ENCODE assay signal across 11 cellular contexts in the genomic region with DNA sequence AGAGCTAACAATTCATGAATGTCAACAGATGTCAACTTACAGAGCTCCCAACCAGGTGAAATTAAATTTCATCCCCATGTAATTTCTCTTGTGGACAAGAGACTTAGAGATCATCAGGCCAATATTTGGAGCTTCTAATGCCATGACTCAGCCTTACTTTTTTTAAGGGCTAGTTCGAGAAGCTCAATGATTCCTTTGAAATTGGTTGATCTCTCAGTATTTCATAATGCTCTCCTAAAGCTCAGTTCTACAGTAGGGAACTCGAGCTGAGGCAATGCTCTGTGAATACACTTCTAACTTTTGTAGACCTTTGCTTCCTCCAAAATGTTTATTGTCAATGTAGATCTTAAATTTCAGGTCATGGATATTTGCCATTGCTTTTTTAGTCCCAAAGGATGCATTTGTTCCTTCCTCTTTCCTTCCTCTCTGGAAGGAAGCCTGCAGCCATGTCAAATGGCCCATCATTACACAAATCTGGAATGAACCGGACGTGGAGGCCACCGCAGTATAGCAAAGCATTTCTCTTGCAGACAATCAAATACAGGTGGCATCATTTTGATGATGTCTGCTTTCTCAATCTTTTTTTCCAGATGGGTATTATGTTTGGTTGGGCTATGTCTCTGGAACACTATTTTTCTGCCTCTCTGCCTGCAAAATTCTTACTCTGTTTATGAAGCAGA. TPM values are rescaled to one million over a fixed set of nuclear protein-coding genes. Genes with fewer than 3 reads are reported as not detected.
DNase-seq lines count a peak whose midpoint lies in the region; ATAC-seq and TF ChIP-seq lines count a peak whose summit lies in the region.
"Had no signal": no experiment of that assay in that cellular context is flagged by ENCODE, and none has a peak within 500 bp of the region (broad histone marks: within the 10 kb centered on the region; RNA-seq: fewer than 3 reads in every experiment).

No MANE protein-coding gene starts in this region.

- H3K9me3 ChIP-seq in effector memory CD4-positive, alpha-beta T cell (ENCODE audit: control insufficient read depth, low read length), result no peaks in the 10 kb centered on the region
- H3K9me3 ChIP-seq in stomach, result no peaks in the 10 kb centered on the region

- peaks cover 5% of the 10 kb centered on the region for H3K36me3 ChIP-seq in effector memory CD4-positive, alpha-beta T cell (ENCODE audit: control insufficient read depth, insufficient read depth, low read length)
- H3K36me3 ChIP-seq in stomach, result peaks cover 0 to 38% (median 15%) of the 10 kb centered on the region in 4 donors

- H3K36me3 Mint-ChIP-seq in activated T-cell treated with anti-CD3 and anti-CD28 coated beads, Interleukin-2, amount 50 U/mL, for 24 hours (ENCODE audit: low read depth), result peaks cover 36% of the 10 kb centered on the region
- H3K36me3 Mint-ChIP-seq: WTC11 had no signal

- no peak for DNase-seq in activated T-cell treated with anti-CD3 and anti-CD28 coated beads, Interleukin-2, amount 50 U/mL, for 24 hours
- DNase-seq in activated T-cell treated with anti-CD3 and anti-CD28 coated beads, Interleukin-2, amount 50 U/mL, for 48 hours, result no peak
- DNase-seq in NAMALWA (ENCODE audit: low spot score) (peak; percentile 27), stomach (no peak), SHP77 (lab: John Stamatoyannopoulos, UW) (no peak)
- no peak for DNase-seq in effector memory CD4-positive, alpha-beta T cell
- DNase-seq: GF-D8, right cardiac atrium had no signal

- no peak for TF ChIP-seq POLR2A in stomach (IDR thresholded peaks at IDR 0.05)

- peak overlapping the region; percentile 90 for H3K27ac ChIP-seq in effector memory CD4-positive, alpha-beta T cell (ENCODE audit: insufficient read depth, low read length, poor library complexity, severe bottlenecking)
- H3K27ac ChIP-seq in stomach, result peak overlapping the region in 4 of 5 donors; percentile 60 to 82 (median 74)

- no peaks in the 10 kb centered on the region for H3K27me3 ChIP-seq in effector memory CD4-positive, alpha-beta T cell (replicated peaks; ENCODE audit: control insufficient read depth, insufficient read depth, low read length, poor library complexity, severe bottlenecking)
- no peaks in the 10 kb centered on the region for H3K27me3 ChIP-seq in stomach

- TF ChIP-seq EP300 in stomach (IDR thresholded peaks at IDR 0.05), result no peak

- ATAC-seq in HG03565 (IDR thresholded peaks at IDR 0.05; ENCODE audit: unreplicated experiment) (no peak), GM19035 (IDR thresholded peaks at IDR 0.05; ENCODE audit: unreplicated experiment) (no peak)
- ATAC-seq: WTC11 had no signal

- WGBS in stomach, 5 donors, result 72 to 78% (median 76%) methylated on average over 5 of the region's 5 CpGs

- peaks cover 64% of the 10 kb centered on the region for H3K4me1 ChIP-seq in effector memory CD4-positive, alpha-beta T cell (ENCODE audit: control insufficient read depth, insufficient read depth, low read length, poor library complexity, severe bottlenecking)
- H3K4me1 ChIP-seq in stomach, result peaks cover 5 to 47% (median 28%) of the 10 kb centered on the region in 4 donors

- H3K4me3 ChIP-seq in effector memory CD4-positive, alpha-beta T cell (ENCODE audit: insufficient read depth, low read depth, low read length, poor library complexity, severe bottlenecking), result peak overlapping the region; percentile 79
- no peak overlapping the region for H3K4me3 ChIP-seq in stomach

- H3K4me3 Mint-ChIP-seq in activated T-cell treated with anti-CD3 and anti-CD28 coated beads, Interleukin-2, amount 50 U/mL, for 24 hours, result peak overlapping the region; percentile 91
- H3K4me3 Mint-ChIP-seq: WTC11 had no signal

- peaks cover 98% of the 10 kb centered on the region for H3K4me1 Mint-ChIP-seq in activated T-cell treated with anti-CD3 and anti-CD28 coated beads, Interleukin-2, amount 50 U/mL, for 24 hours (ENCODE audit: low read depth)

- H3K27ac Mint-ChIP-seq in activated T-cell treated with anti-CD3 and anti-CD28 coated beads, Interleukin-2, amount 50 U/mL, for 24 hours, result peak overlapping the region; percentile 96
- H3K27ac Mint-ChIP-seq: WTC11 had no signal

- no peak for TF ChIP-seq CTCF in stomach (IDR thresholded peaks at IDR 0.05)

- intact Hi-C loops in stomach (cut with DNase I; ENCODE audit: low total_unique reads), result no loop called here

- H3K9me3 Mint-ChIP-seq in activated T-cell treated with anti-CD3 and anti-CD28 coated beads, Interleukin-2, amount 50 U/mL, for 24 hours, result no peaks in the 10 kb centered on the region
- H3K9me3 Mint-ChIP-seq: WTC11 had no signal

- H3K27me3 Mint-ChIP-seq in activated T-cell treated with anti-CD3 and anti-CD28 coated beads, Interleukin-2, amount 50 U/mL, for 24 hours, result no peaks in the 10 kb centered on the region

RNA-seq across cellular contexts. Expression of gene STARD5, which starts 28.3 kb away (rescaled TPM):
- total RNA-seq in stomach, result 100 to 1,000 TPM in 1 of 5 donors, 1 to 10 TPM in 2, under 1 TPM in 1, not detected in 1; 0.89 to 157 (median 5.2) TPM
- 10 to 100 TPM in 1 of 3 donors, 1 to 10 TPM in 2; 3.4 to 13.4 (median 4.2) TPM for polyA plus RNA-seq in stomach
